ENCODE assay signal across 24 cellular contexts in the genomic region with DNA sequence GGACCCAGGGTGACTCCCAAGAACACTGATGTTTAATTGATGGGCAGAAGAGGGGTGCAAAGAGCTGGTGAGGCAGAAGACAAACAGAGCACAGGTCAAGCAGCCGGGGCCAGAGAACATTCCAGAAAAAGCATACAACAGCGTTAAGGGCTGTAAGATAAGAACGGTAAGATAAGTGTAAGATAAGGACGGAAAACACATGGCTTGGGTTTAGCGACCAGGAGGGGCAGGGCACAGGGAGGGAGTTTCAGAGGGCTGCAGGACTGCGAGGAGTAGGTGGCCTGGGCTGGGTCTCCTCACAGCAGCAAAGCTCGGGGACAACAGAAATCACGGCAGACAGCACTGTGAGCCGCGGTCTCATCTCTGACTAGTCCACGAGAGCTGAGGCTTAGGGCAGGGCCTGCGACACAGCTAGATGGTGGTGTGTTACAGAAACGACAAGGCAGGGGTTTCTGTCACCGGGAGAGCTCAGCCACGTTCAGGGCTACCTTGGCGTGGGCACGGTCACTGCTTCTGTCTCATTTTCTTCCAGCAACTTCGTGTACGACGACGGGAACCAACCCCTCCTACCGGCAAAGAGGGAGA.
"Had no signal": no experiment of that assay in that cellular context is flagged by ENCODE, and none has a peak within 500 bp of the region (broad histone marks: within the 10 kb centered on the region; RNA-seq: fewer than 3 reads in every experiment).

No MANE protein-coding gene starts in this region.

- H3K36me3 Mint-ChIP-seq: activated naive CD8-positive, alpha-beta T cell had no signal

- DNase-seq: activated CD4-positive, alpha-beta T cell treated with anti-CD3 and anti-CD28 coated beads, Interleukin-2, amount 10 ng/mL, durations not matched to agents 7 days and 5 days; activated naive CD4-positive, alpha-beta T cell; activated T-cell treated with anti-CD3 and anti-CD28 coated beads, Interleukin-2, amount 50 U/mL, for 1 hour; adrenal gland; colonic mucosa; dorsolateral prefrontal cortex; effector memory CD8-positive, alpha-beta T cell; kidney; naive thymus-derived CD4-positive, alpha-beta T cell; stimulated activated CD4-positive, alpha-beta T cell treated with anti-CD3 and anti-CD28 coated beads, Interleukin-2, amount 100 ng/mL, for 24 hours; stomach; T-helper 17 cell had no signal

- H3K27ac Mint-ChIP-seq: activated CD4-positive, alpha-beta T cell treated with anti-CD3 and anti-CD28 coated beads, Interleukin-2, amount 10 ng/mL, durations not matched to agents 7 days and 5 days; activated naive CD8-positive, alpha-beta T cell; activated T-helper 17 cell treated with anti-CD3 and anti-CD28 coated beads, Interleukin-2, amount 50 U/mL, for 72 hours; naive thymus-derived CD4-positive, alpha-beta T cell; stimulated activated memory B cell treated with anti-CD40 and anti-IgM and Interleukin-4, amounts not matched to agents 10 μg/mL and 1 μg/mL and 100 μg/mL, for 72 hours; T-helper 17 cell had no signal

- H3K9me3 ChIP-seq: adrenal gland, colonic mucosa, gastroesophageal sphincter, neutrophil, right lobe of liver, stomach, suprapubic skin, vagina had no signal

- H3K4me1 ChIP-seq: adrenal gland, colonic mucosa, gastroesophageal sphincter, suprapubic skin, tibial nerve, vagina had no signal

- H3K9me3 Mint-ChIP-seq: activated CD4-positive, alpha-beta T cell treated with anti-CD3 and anti-CD28 coated beads, Interleukin-2, amount 10 ng/mL, durations not matched to agents 7 days and 5 days; activated T-helper 17 cell treated with anti-CD3 and anti-CD28 coated beads, Interleukin-2, amount 50 U/mL, for 72 hours; effector memory CD8-positive, alpha-beta T cell; naive thymus-derived CD4-positive, alpha-beta T cell; stimulated activated memory B cell treated with anti-CD40 and anti-IgM and Interleukin-4, amounts not matched to agents 10 μg/mL and 1 μg/mL and 100 μg/mL, for 72 hours had no signal

- H3K4me3 Mint-ChIP-seq: activated CD4-positive, alpha-beta T cell treated with anti-CD3 and anti-CD28 coated beads, Interleukin-2, amount 10 ng/mL, durations not matched to agents 7 days and 5 days; activated naive CD8-positive, alpha-beta T cell; activated T-helper 17 cell treated with anti-CD3 and anti-CD28 coated beads, Interleukin-2, amount 50 U/mL, for 72 hours; effector memory CD8-positive, alpha-beta T cell; naive thymus-derived CD4-positive, alpha-beta T cell; stimulated activated memory B cell treated with anti-CD40 and anti-IgM and Interleukin-4, amounts not matched to agents 10 μg/mL and 1 μg/mL and 100 μg/mL, for 72 hours; T-helper 17 cell had no signal

- ATAC-seq: activated T-helper 17 cell treated with anti-CD3 and anti-CD28 coated beads, Interleukin-2, amount 50 U/mL, for 72 hours; effector memory CD8-positive, alpha-beta T cell; gastroesophageal sphincter; left lobe of liver; naive thymus-derived CD4-positive, alpha-beta T cell; right lobe of liver; stimulated activated memory B cell treated with anti-CD40 and anti-IgM and Interleukin-4, amounts not matched to agents 10 μg/mL and 1 μg/mL and 100 μg/mL, for 72 hours; T-helper 17 cell had no signal

- H3K27ac ChIP-seq: adrenal gland, colonic mucosa, dorsolateral prefrontal cortex, gastroesophageal sphincter, neutrophil, right lobe of liver, skin epidermis, suprapubic skin, tibial nerve, vagina had no signal

- H3K4me3 ChIP-seq: adrenal gland, colonic mucosa, dorsolateral prefrontal cortex, gastroesophageal sphincter, lung, right lobe of liver, skin epidermis, stomach, suprapubic skin, tibial nerve, vagina had no signal

- H3K27me3 ChIP-seq: adrenal gland, colonic mucosa, dorsolateral prefrontal cortex, gastroesophageal sphincter, neutrophil, right lobe of liver, stomach, suprapubic skin, tibial nerve, vagina had no signal

- H3K27me3 Mint-ChIP-seq: activated CD4-positive, alpha-beta T cell treated with anti-CD3 and anti-CD28 coated beads, Interleukin-2, amount 10 ng/mL, durations not matched to agents 7 days and 5 days; activated naive CD8-positive, alpha-beta T cell; activated T-helper 17 cell treated with anti-CD3 and anti-CD28 coated beads, Interleukin-2, amount 50 U/mL, for 72 hours; effector memory CD8-positive, alpha-beta T cell; naive thymus-derived CD4-positive, alpha-beta T cell; T-helper 17 cell had no signal

- H3K4me1 Mint-ChIP-seq: activated CD4-positive, alpha-beta T cell treated with anti-CD3 and anti-CD28 coated beads, Interleukin-2, amount 10 ng/mL, durations not matched to agents 7 days and 5 days; activated T-helper 17 cell treated with anti-CD3 and anti-CD28 coated beads, Interleukin-2, amount 50 U/mL, for 72 hours; stimulated activated memory B cell treated with anti-CD40 and anti-IgM and Interleukin-4, amounts not matched to agents 10 μg/mL and 1 μg/mL and 100 μg/mL, for 72 hours; T-helper 17 cell had no signal
